7 cellular contexts compared by ENCODE assay signal in the genomic region with DNA sequence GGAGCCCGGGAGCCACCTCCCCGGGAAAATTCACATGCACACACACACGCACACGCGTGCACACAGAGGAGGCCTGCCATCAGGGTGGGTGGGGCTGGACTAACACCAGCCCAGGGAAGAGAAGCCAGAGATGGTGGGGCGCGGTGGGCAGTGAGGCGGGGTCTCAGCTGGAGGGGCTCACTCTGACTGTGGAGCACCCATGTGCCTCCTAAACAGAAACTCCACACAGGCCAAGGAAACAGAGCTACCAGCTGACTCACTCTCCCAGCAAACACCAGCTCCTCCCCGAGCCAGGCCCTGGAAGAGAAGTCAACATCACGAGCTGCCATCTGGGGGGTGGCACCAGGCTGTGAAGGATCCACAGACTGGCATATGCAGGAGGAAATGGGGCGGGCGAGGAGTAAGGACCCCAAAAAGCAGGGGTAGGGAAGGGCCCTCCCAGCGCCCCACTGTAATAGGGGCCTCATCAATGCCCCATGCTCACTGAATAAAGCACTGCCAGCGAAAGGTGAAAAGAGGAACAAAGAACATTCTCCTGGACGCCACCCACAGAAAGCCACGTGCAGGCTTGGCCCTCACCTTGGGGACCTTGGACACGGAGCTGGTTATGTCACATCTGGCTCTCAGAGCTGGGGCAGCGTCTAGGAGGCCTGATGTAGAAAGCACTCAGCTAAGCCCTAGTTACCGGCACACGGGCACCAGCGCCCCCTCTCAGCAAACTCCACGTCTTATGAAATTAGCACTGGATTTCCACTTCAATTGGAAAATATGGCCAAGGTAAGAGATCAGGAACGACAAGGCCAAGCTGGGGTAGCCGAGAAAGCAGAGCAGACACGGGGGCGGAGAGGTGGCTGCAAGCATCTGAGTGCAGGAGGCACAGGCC. TPM values are rescaled to one million over a fixed set of nuclear protein-coding genes. Genes with fewer than 3 reads are reported as not detected.
DNase-seq lines count a peak whose midpoint lies in the region; ATAC-seq and TF ChIP-seq lines count a peak whose summit lies in the region.

No MANE protein-coding gene starts in this region.

- H3K9ac ChIP-seq in adipocyte (ENCODE audit: low read length) = peak overlapping the region; percentile 68

- H3K9me3 ChIP-seq in adipocyte (ENCODE audit: control insufficient read depth, low read length) (no peaks in the 10 kb centered on the region), left ventricle myocardium inferior (replicated peaks) (no peaks in the 10 kb centered on the region), psoas muscle (no peaks in the 10 kb centered on the region)
- H3K9me3 ChIP-seq in effector memory CD4-positive, alpha-beta T cell (ENCODE audit: control insufficient read depth, low read length) = no peaks in the 10 kb centered on the region

- ATAC-seq in GM18498 (IDR thresholded peaks at IDR 0.05; ENCODE audit: unreplicated experiment) = peak; percentile 48
- peak; percentile 38 to 56 (median 50) for ATAC-seq in psoas muscle
- ATAC-seq in HG03378 (IDR thresholded peaks at IDR 0.05; ENCODE audit: unreplicated experiment) = no peak

- intact Hi-C loops in left ventricle myocardium inferior (cut with micrococcal nuclease) = no loop called here
- intact Hi-C loops in psoas muscle (cut with DNase I) = loop anchor here in 1 of 2 donors (10.0 kb wide), 1 partner anchor 814 kb away; the partner anchor contains the start of gene TEDC1

- no peak for TF ChIP-seq CTCF in left ventricle myocardium inferior (IDR thresholded peaks at IDR 0.05; ENCODE audit: borderline replicate concordance)
- TF ChIP-seq CTCF in psoas muscle (IDR thresholded peaks at IDR 0.05) = no peak

- 57 to 58% (median 58%) methylated on average over 24 to 26 of the region's 26 CpGs for WGBS in psoas muscle, 3 donors

- H3K36me3 ChIP-seq in adipocyte (ENCODE audit: control insufficient read depth, insufficient read depth, low read length, severe bottlenecking) = no peaks in the 10 kb centered on the region
- H3K36me3 ChIP-seq in left ventricle myocardium inferior = no peaks in the 10 kb centered on the region
- H3K36me3 ChIP-seq in psoas muscle (ENCODE audit: insufficient read depth in 1 of 2, low read depth in 1 of 2) = no peaks in the 10 kb centered on the region
- no peaks in the 10 kb centered on the region for H3K36me3 ChIP-seq in effector memory CD4-positive, alpha-beta T cell (ENCODE audit: control insufficient read depth, insufficient read depth, low read length)

- H3K4me1 ChIP-seq in adipocyte (ENCODE audit: control insufficient read depth, insufficient read depth, low read length) (peaks cover 41% of the 10 kb centered on the region), left ventricle myocardium inferior (peaks cover 68% of the 10 kb centered on the region), psoas muscle (peaks cover 39% of the 10 kb centered on the region)
- peaks cover 27% of the 10 kb centered on the region for H3K4me1 ChIP-seq in effector memory CD4-positive, alpha-beta T cell (ENCODE audit: control insufficient read depth, insufficient read depth, low read length, poor library complexity, severe bottlenecking)

- peak overlapping the region; percentile 95 for H3K27ac ChIP-seq in left ventricle myocardium inferior (replicated peaks)
- H3K27ac ChIP-seq in psoas muscle = peak overlapping the region; percentile 69
- H3K27ac ChIP-seq in effector memory CD4-positive, alpha-beta T cell (ENCODE audit: insufficient read depth, low read length, poor library complexity, severe bottlenecking) = no peak overlapping the region

- peak; percentile 43 for DNase-seq in HS-5 (ENCODE audit: low read depth)
- peak; percentile 71 for DNase-seq in adipocyte (ENCODE audit: low read depth)
- peak; percentile 49 for DNase-seq in left ventricle myocardium inferior
- peak; percentile 55 to 62 for DNase-seq in psoas muscle
- no peak for DNase-seq in effector memory CD4-positive, alpha-beta T cell

- H3K27me3 ChIP-seq in adipocyte (replicated peaks; ENCODE audit: control insufficient read depth, insufficient read depth, low read length) (no peaks in the 10 kb centered on the region), left ventricle myocardium inferior (ENCODE audit: low read depth) (no peaks in the 10 kb centered on the region), psoas muscle (ENCODE audit: insufficient read depth in 3 of 3, low read length in 2 of 3) (no peaks in the 10 kb centered on the region)
- H3K27me3 ChIP-seq in effector memory CD4-positive, alpha-beta T cell (replicated peaks; ENCODE audit: control insufficient read depth, insufficient read depth, low read length, poor library complexity, severe bottlenecking) = no peaks in the 10 kb centered on the region

- H3K4me3 ChIP-seq in adipocyte (ENCODE audit: low read length) (peak overlapping the region; percentile 71), left ventricle myocardium inferior (peak overlapping the region; percentile 50), psoas muscle (peak overlapping the region; percentile 30)
- H3K4me3 ChIP-seq in effector memory CD4-positive, alpha-beta T cell (ENCODE audit: insufficient read depth, low read depth, low read length, poor library complexity, severe bottlenecking) = no peak overlapping the region

RNA-seq across cellular contexts. Expression of gene INF2, which starts 8.4 kb away (rescaled TPM):
- 28.5 TPM for total RNA-seq in left ventricle myocardium inferior
- 10 to 100 TPM; 16.4 to 26.3 (median 23.4) TPM for total RNA-seq in psoas muscle
- 10 to 100 TPM; 12.0 to 29.1 (median 12.8) TPM for polyA plus RNA-seq in psoas muscle

RNA-seq across cellular contexts. Expression of gene ADSS1, which starts 43.0 kb away (rescaled TPM):
- total RNA-seq in left ventricle myocardium inferior (218 TPM), psoas muscle (100 to 1,000 TPM; 201 to 359 (median 278) TPM)
- 100 to 1,000 TPM; 187 to 394 (median 300) TPM for polyA plus RNA-seq in psoas muscle

Comparison
In these comparisons a context has a peak if more than half of its experiments do, and no peak if none do; other contexts are left out.
1. DNase-seq: peak in HS-5 (single experiment), adipocyte (single experiment), left ventricle myocardium inferior (single experiment) and psoas muscle (2 of 2); none in effector memory CD4-positive, alpha-beta T cell (0 of 3).